17 cellular contexts compared by ENCODE assay signal in genomic region chr4:47717173-47717572, GRCh38.
DNase-seq lines count a peak whose midpoint lies in the region; ATAC-seq and TF ChIP-seq lines count a peak whose summit lies in the region.
"Had no signal": no experiment of that assay in that cellular context is flagged by ENCODE, and none has a peak within 500 bp of the region (broad histone marks: within the 10 kb centered on the region; RNA-seq: fewer than 3 reads in every experiment).

No MANE protein-coding gene starts in this region.

- H3K4me3 ChIP-seq in GM23338 (peak overlapping the region; percentile 26), HUES64 (ENCODE audit: low read length) (peak overlapping the region; percentile 23; the same call in 1 of the 2 replicates), iPS DF 6.9 (ENCODE audit: low read length) (no peak overlapping the region), neuronal stem cell (ENCODE audit: low read length in 2 of 2) (no peak overlapping the region)
- H3K4me3 ChIP-seq: BLaER1 had no signal

- H2AFZ ChIP-seq in GM23338 (no peak overlapping the region), neuronal stem cell (ENCODE audit: low read length) (peak overlapping the region; percentile 53)

- no peak overlapping the region for H2BK120ac ChIP-seq in neuronal stem cell (ENCODE audit: low read depth, low read length)

- H3K27me3 ChIP-seq in GM23338 (ENCODE audit: insufficient read depth) = no peaks in the 10 kb centered on the region
- no peaks in the 10 kb centered on the region for H3K27me3 ChIP-seq in HUES64 (ENCODE audit: insufficient read depth, low read length)
- H3K27me3 ChIP-seq in iPS DF 6.9 (ENCODE audit: control insufficient read depth, insufficient read depth, low read length) = no peaks in the 10 kb centered on the region
- no peaks in the 10 kb centered on the region for H3K27me3 ChIP-seq in neuronal stem cell (ENCODE audit: control insufficient read depth in 3 of 3, insufficient read depth in 3 of 3, low read depth in 1 of 3, low read length in 3 of 3)
- H3K27me3 ChIP-seq: BLaER1 had no signal

- no peaks in the 10 kb centered on the region for H4K20me1 ChIP-seq in GM23338 (replicated peaks; ENCODE audit: insufficient read depth)
- H4K20me1 ChIP-seq: BLaER1 had no signal

- 9% methylated on average over 5 of the region's 5 CpGs for WGBS in HUES64
- 100% methylated on average over 1 of the region's 5 CpGs for whole genome bisulfite sequencing in iPS DF 6.9 (ENCODE audit: insufficient coverage, insufficient read length)
- WGBS in neuronal stem cell (ENCODE audit: extremely low coverage in 2 of 2, insufficient read length in 2 of 2, insufficient replicate concordance in 1 of 2), 2 donors = no CpG with 5 or more reads among the region's 5 CpGs

- H3K79me1 ChIP-seq in neuronal stem cell (ENCODE audit: low read depth, low read length) = no peaks in the 10 kb centered on the region

- no peaks in the 10 kb centered on the region for H3K9me3 Mint-ChIP-seq in GM23338
- H3K9me3 Mint-ChIP-seq: CD8-positive, alpha-beta T cell had no signal

- H3K27me3 Mint-ChIP-seq in GM23338 (ENCODE audit: insufficient read depth, low read depth, poor library complexity) = peaks cover 2% of the 10 kb centered on the region

- H3K27ac ChIP-seq in GM23338 (ENCODE audit: low read depth) (no peak overlapping the region), HUES64 (ENCODE audit: low read depth, low read length) (no peak overlapping the region), iPS DF 6.9 (ENCODE audit: low read length) (no peak overlapping the region), neuronal stem cell (replicated peaks; ENCODE audit: low read length) (no peak overlapping the region)
- H3K27ac ChIP-seq: BLaER1 had no signal

- H3K9ac ChIP-seq in HUES64 (ENCODE audit: low read depth, low read length) (no peak overlapping the region), neuronal stem cell (ENCODE audit: low read depth, low read length, poor library complexity) (no peak overlapping the region)
- H3K9ac ChIP-seq: BLaER1, SK-N-SH had no signal

- no peak overlapping the region for H2BK5ac ChIP-seq in neuronal stem cell (ENCODE audit: low read length)

- DNase-seq in GM23338 (ENCODE audit: low spot score) (peak; percentile 45), iPS DF 6.9 (ENCODE audit: low read depth, low spot score) (peak; percentile 11), neuronal stem cell (ENCODE audit: low spot score) (no peak), NOMO-1 treated with DMSO at 0.1 percent for 48 hours (lab: John Stamatoyannopoulos, UW; ENCODE audit: unreplicated experiment) (no peak), COLO829 (ENCODE audit: low spot score) (no peak)
- DNase-seq: CD8-positive, alpha-beta T cell; IMR-90; NCI-H1048; NCI-H1436; NCI-H2081; NCI-H2171 treated with DMSO at 0.1 percent for 48 hours; NCI-H446 treated with DMSO at 0.1 percent for 48 hours; SHP77 treated with DMSO at 0.1 percent for 48 hours; SK-N-SH had no signal

- peak overlapping the region; percentile 45 for H3K4me3 Mint-ChIP-seq in GM23338
- H3K4me3 Mint-ChIP-seq: CD8-positive, alpha-beta T cell had no signal

- H3K9me2 ChIP-seq in GM23338 (ENCODE audit: insufficient read depth) = no peaks in the 10 kb centered on the region
- H3K9me2 ChIP-seq: SK-N-SH had no signal

- H3K9me3 ChIP-seq in HUES64 (ENCODE audit: insufficient read depth, low read depth, low read length) (no peaks in the 10 kb centered on the region), iPS DF 6.9 (ENCODE audit: control insufficient read depth, insufficient read depth, low read length) (no peaks in the 10 kb centered on the region), neuronal stem cell (replicated peaks in 1 of 2; ENCODE audit: control insufficient read depth in 2 of 2, insufficient read depth in 1 of 2, low read depth in 1 of 2, low read length in 2 of 2) (no peaks in the 10 kb centered on the region)
- H3K9me3 ChIP-seq: BLaER1, SK-N-SH had no signal

- no peak overlapping the region for H2BK15ac ChIP-seq in neuronal stem cell (ENCODE audit: low read length)

- H2BK12ac ChIP-seq in neuronal stem cell (ENCODE audit: low read length) = no peak overlapping the region

- no peak overlapping the region for H4K8ac ChIP-seq in neuronal stem cell (ENCODE audit: low read depth, low read length)

- no peak overlapping the region for H2AK5ac ChIP-seq in neuronal stem cell (ENCODE audit: low read depth, low read length)

- ATAC-seq in GM23338 = peak; percentile 80
- ATAC-seq in GM18868 (IDR thresholded peaks at IDR 0.05; ENCODE audit: unreplicated experiment) = no peak
- ATAC-seq: CD8-positive, alpha-beta T cell had no signal

- no peak overlapping the region for H4K91ac ChIP-seq in neuronal stem cell (ENCODE audit: low read depth, low read length, poor library complexity)

- no peaks in the 10 kb centered on the region for H3K36me3 Mint-ChIP-seq in GM23338 (ENCODE audit: low read depth)
- H3K36me3 Mint-ChIP-seq: CD8-positive, alpha-beta T cell had no signal

- peaks cover 26% of the 10 kb centered on the region for H3K4me1 ChIP-seq in GM23338 (ENCODE audit: insufficient read depth)
- peaks cover 30% of the 10 kb centered on the region for H3K4me1 ChIP-seq in HUES64 (ENCODE audit: insufficient read depth, low read length)
- no peaks in the 10 kb centered on the region for H3K4me1 ChIP-seq in iPS DF 6.9 (ENCODE audit: control insufficient read depth, insufficient read depth, low read length)
- H3K4me1 ChIP-seq in neuronal stem cell (ENCODE audit: control insufficient read depth in 2 of 2, insufficient read depth in 1 of 2, low read depth in 1 of 2, low read length in 2 of 2) = peaks cover 4 to 5% of the 10 kb centered on the region in 2 donors
- H3K4me1 ChIP-seq: BLaER1 had no signal

- H3K4ac ChIP-seq in neuronal stem cell (ENCODE audit: low read length) = no peak overlapping the region

- no peaks in the 10 kb centered on the region for H3K36me3 ChIP-seq in GM23338 (ENCODE audit: insufficient read depth)
- H3K36me3 ChIP-seq in HUES64 (ENCODE audit: insufficient read depth, low read length) = no peaks in the 10 kb centered on the region
- H3K36me3 ChIP-seq in iPS DF 6.9 (ENCODE audit: control insufficient read depth, insufficient read depth, low read length) = no peaks in the 10 kb centered on the region
- H3K36me3 ChIP-seq in neuronal stem cell (replicated peaks in 1 of 2; ENCODE audit: control insufficient read depth in 2 of 2, insufficient read depth in 2 of 2, low read length in 2 of 2) = no peaks in the 10 kb centered on the region
- H3K36me3 ChIP-seq: BLaER1 had no signal

- no peak overlapping the region for H3K14ac ChIP-seq in neuronal stem cell (ENCODE audit: low read length)

- no peaks in the 10 kb centered on the region for H3K79me2 ChIP-seq in GM23338 (replicated peaks; ENCODE audit: insufficient read depth)

- peak overlapping the region; percentile 50 for H3K4me2 ChIP-seq in GM23338
- no peak overlapping the region for H3K4me2 ChIP-seq in neuronal stem cell (ENCODE audit: insufficient read depth, low read length, poor library complexity, severe bottlenecking)
- H3K4me2 ChIP-seq: BLaER1, SK-N-SH had no signal

- H3K23ac ChIP-seq in neuronal stem cell (ENCODE audit: low read depth, low read length, poor library complexity) = no peak overlapping the region

- no peak overlapping the region for H3K27ac Mint-ChIP-seq in GM23338
- H3K27ac Mint-ChIP-seq: CD8-positive, alpha-beta T cell had no signal

- no peak overlapping the region for H3K18ac ChIP-seq in neuronal stem cell (ENCODE audit: low read length)

- H3K4me1 Mint-ChIP-seq in GM23338 = peaks cover 26% of the 10 kb centered on the region; the same call in 2 of the 3 replicates

- no peaks in the 10 kb centered on the region for H3F3A ChIP-seq in GM23338 (replicated peaks; ENCODE audit: low read depth)

- TF ChIP-seq CTCF in GM23338 (conservative IDR thresholded peaks at IDR 0.05; ENCODE audit: low read depth in 2 of 2) = no peak

TF ChIP-seq in GM23338, 12 proteins besides CTCF, POLR2A, EP300 and RAD21:
- TF ChIP-seq POLR2AphosphoS5 (IDR thresholded peaks at IDR 0.05; ENCODE audit: low read depth) (no peak), EZH2phosphoT487 (IDR thresholded peaks at IDR 0.05; ENCODE audit: unreplicated experiment) (no peak), JUNB (IDR thresholded peaks at IDR 0.05; ENCODE audit: unreplicated experiment) (no peak), EZH2 (IDR thresholded peaks at IDR 0.05; ENCODE audit: low read depth, unreplicated experiment) (no peak), ETS1 (IDR thresholded peaks at IDR 0.05) (no peak), REST (IDR thresholded peaks at IDR 0.05; ENCODE audit: unreplicated experiment) (no peak)
TF ChIP-seq in GM23338: peak in this region for 0.

Comparison
In these comparisons a context has a peak if more than half of its experiments do, and no peak if none do; other contexts are left out.
1. DNase-seq: peak in GM23338 (single experiment) and iPS DF 6.9 (single experiment); none in neuronal stem cell (single experiment), NOMO-1 treated with DMSO at 0.1 percent for 48 hours (single experiment) and COLO829 (single experiment).
2. H3K4me3 ChIP-seq: peak in GM23338 (single experiment) and HUES64 (single experiment); none in iPS DF 6.9 (single experiment) and neuronal stem cell (0 of 2).